ENCODE assay signal across 8 cellular contexts in genomic region chr13:28819748-28820098, GRCh38. TPM values are rescaled to one million over a fixed set of nuclear protein-coding genes. Genes with fewer than 3 reads are reported as not detected.
A peak's percentile ranks its signal among the peaks of the same experiment; 100 is the strongest.
DNase-seq lines count a peak whose midpoint lies in the region; ATAC-seq and TF ChIP-seq lines count a peak whose summit lies in the region.

No MANE protein-coding gene starts in this region.

- H3K27ac ChIP-seq in OCI-LY7 (ENCODE audit: low read depth, low read length, poor library complexity, severe bottlenecking): no peak overlapping the region

- TF ChIP-seq CTCF in MCF 10A (IDR thresholded peaks at IDR 0.05; ENCODE audit: unreplicated experiment): peak; percentile 32
- TF ChIP-seq CTCF in OCI-LY7 (conservative IDR thresholded peaks at IDR 0.05; ENCODE audit: low read length): no peak

- ATAC-seq in GM18867 (IDR thresholded peaks at IDR 0.05; ENCODE audit: unreplicated experiment) (peak; percentile 68), HG03442 (IDR thresholded peaks at IDR 0.05; ENCODE audit: unreplicated experiment) (peak; percentile 58)

- H3K36me3 ChIP-seq in OCI-LY7 (ENCODE audit: insufficient read depth, low read length): no peaks in the 10 kb centered on the region

- H3K79me2 ChIP-seq in OCI-LY7 (ENCODE audit: insufficient read depth, low read depth, low read length): no peaks in the 10 kb centered on the region

- POLR2A ChIA-PET in MCF 10A (lab: Yijun Ruan, JAX): no interaction called here
- POLR2A ChIA-PET in OCI-LY7 (lab: Charles Lee): no interaction called here

- no peaks in the 10 kb centered on the region for H3K4me1 ChIP-seq in OCI-LY7 (ENCODE audit: insufficient read depth, low read length, poor library complexity, severe bottlenecking)

- H3K4me3 ChIP-seq in OCI-LY7 (ENCODE audit: low read depth, low read length, poor library complexity, severe bottlenecking): no peak overlapping the region

- DNase-seq in T follicular helper cell (ENCODE audit: low read depth) (peak; percentile 6), MCF 10A (ENCODE audit: unreplicated experiment) (no peak), iris pigment epithelial cell (ENCODE audit: low read depth) (peak; percentile 51), NCI-H446 treated with DMSO at 0.1 percent for 48 hours (lab: John Stamatoyannopoulos, UW) (no peak), OCI-LY7 (ENCODE audit: low spot score) (no peak)
- DNase-seq in stimulated activated CD4-positive, alpha-beta T cell treated with anti-CD3 and anti-CD28 coated beads, Interleukin-4, amount 100 ng/mL, for 48 hours (ENCODE audit: low read depth in 2 of 2): peak; percentile 46 to 53

- H3K27me3 Mint-ChIP-seq in MCF 10A (ENCODE audit: insufficient read depth, unreplicated experiment): peaks cover 33% of the 10 kb centered on the region

- H4K20me1 ChIP-seq in OCI-LY7 (ENCODE audit: insufficient read depth, low read length): no peaks in the 10 kb centered on the region

- H3K4me2 ChIP-seq in OCI-LY7 (ENCODE audit: low read length): no peak overlapping the region

- CTCF ChIA-PET in MCF 10A (lab: Yijun Ruan, JAX) (interaction anchor here (0.6 to 1.9 kb wide), 6 partner anchors 18 to 545 kb away, joined by 3 to 10 read pairs (median 5); no protein-coding TSS in a partner anchor), OCI-LY7 (lab: Charles Lee; ENCODE audit: unreplicated experiment) (no interaction called here)

- no peaks in the 10 kb centered on the region for H3K36me3 Mint-ChIP-seq in MCF 10A (ENCODE audit: insufficient read depth, unreplicated experiment)

- BruUV-seq in MCF 10A (replicated peaks; lab: Mats Ljungman, UMichigan): no TSS peak
- no TSS peak for BruUV-seq in OCI-LY7 (replicated peaks; lab: Mats Ljungman, UMichigan)

- H3K27ac Mint-ChIP-seq in MCF 10A (ENCODE audit: low read depth, unreplicated experiment): no peak overlapping the region

- no peak overlapping the region for H2AFZ ChIP-seq in OCI-LY7 (ENCODE audit: low read length)

- intact Hi-C loops in MCF 10A (cut with micrococcal nuclease): loop anchor here (2.0 kb wide), 1 partner anchor 549 kb away; no protein-coding TSS in a partner anchor
- intact Hi-C loops in OCI-LY7 (cut with micrococcal nuclease; ENCODE audit: unreplicated experiment): no loop called here

- no peaks in the 10 kb centered on the region for H3K4me1 Mint-ChIP-seq in MCF 10A (ENCODE audit: insufficient read depth, unreplicated experiment)

- H3K4me3 Mint-ChIP-seq in MCF 10A (ENCODE audit: unreplicated experiment): peak overlapping the region; percentile 22

- H3K9me3 Mint-ChIP-seq in MCF 10A (ENCODE audit: unreplicated experiment): no peaks in the 10 kb centered on the region

- no peaks in the 10 kb centered on the region for H3K9me3 ChIP-seq in OCI-LY7 (ENCODE audit: low read length)

- H3K9me2 ChIP-seq in OCI-LY7 (ENCODE audit: insufficient read depth, low read length): no peaks in the 10 kb centered on the region

RNA-seq across cellular contexts. Expression of gene MTUS2, which starts 0.4 kb away (rescaled TPM):
- total RNA-seq in MCF 10A (2022) (not detected in 2 replicates), OCI-LY7 (2022) (9.8 TPM in 2 replicates)
- 0.16 and 1.2 TPM in 2 replicates for total RNA-seq in OCI-LY7 (2014; rRNA removed; shearing (Covaris generic))

Comparison
In these comparisons a context has a peak if more than half of its experiments do, and no peak if none do; other contexts are left out.
1. DNase-seq: peak in T follicular helper cell (single experiment), iris pigment epithelial cell (single experiment) and stimulated activated CD4-positive, alpha-beta T cell treated with anti-CD3 and anti-CD28 coated beads, Interleukin-4, amount 100 ng/mL, for 48 hours (2 of 2); none in MCF 10A (single experiment), NCI-H446 treated with DMSO at 0.1 percent for 48 hours (single experiment) and OCI-LY7 (single experiment).